Comparison of ENCODE assay signal across 1 cellular context in the genomic region with DNA sequence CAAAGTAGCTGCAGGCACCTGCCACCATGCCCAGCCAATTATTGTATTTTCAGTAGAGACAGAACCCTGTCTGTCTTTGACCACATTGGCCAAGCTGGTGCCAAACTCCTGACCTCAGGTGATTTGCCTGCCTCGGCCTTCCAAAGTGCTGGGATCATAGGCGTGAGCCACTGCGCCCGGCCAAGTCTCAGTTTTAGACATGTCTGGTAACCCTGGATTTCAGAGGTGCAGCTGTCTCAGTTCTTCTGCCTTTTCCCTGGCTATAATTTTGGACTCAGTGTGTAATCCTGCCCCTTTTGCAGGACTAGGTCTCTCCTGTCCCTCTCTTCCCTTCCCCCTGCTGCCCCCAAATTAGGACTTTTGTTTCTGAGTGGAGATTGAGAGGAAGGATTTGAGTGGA.
TF ChIP-seq lines count a peak whose summit lies in the region.

No MANE protein-coding gene starts in this region.

TF ChIP-seq in A549, 52 proteins besides CTCF, POLR2A, EP300 and RAD21 (continued from another document):
- TF ChIP-seq, protein P1, sequence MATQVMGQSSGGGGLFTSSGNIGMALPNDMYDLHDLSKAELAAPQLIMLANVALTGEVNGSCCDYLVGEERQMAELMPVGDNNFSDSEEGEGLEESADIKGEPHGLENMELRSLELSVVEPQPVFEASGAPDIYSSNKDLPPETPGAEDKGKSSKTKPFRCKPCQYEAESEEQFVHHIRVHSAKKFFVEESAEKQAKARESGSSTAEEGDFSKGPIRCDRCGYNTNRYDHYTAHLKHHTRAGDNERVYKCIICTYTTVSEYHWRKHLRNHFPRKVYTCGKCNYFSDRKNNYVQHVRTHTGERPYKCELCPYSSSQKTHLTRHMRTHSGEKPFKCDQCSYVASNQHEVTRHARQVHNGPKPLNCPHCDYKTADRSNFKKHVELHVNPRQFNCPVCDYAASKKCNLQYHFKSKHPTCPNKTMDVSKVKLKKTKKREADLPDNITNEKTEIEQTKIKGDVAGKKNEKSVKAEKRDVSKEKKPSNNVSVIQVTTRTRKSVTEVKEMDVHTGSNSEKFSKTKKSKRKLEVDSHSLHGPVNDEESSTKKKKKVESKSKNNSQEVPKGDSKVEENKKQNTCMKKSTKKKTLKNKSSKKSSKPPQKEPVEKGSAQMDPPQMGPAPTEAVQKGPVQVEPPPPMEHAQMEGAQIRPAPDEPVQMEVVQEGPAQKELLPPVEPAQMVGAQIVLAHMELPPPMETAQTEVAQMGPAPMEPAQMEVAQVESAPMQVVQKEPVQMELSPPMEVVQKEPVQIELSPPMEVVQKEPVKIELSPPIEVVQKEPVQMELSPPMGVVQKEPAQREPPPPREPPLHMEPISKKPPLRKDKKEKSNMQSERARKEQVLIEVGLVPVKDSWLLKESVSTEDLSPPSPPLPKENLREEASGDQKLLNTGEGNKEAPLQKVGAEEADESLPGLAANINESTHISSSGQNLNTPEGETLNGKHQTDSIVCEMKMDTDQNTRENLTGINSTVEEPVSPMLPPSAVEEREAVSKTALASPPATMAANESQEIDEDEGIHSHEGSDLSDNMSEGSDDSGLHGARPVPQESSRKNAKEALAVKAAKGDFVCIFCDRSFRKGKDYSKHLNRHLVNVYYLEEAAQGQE (IDR thresholded peaks at IDR 0.05), result no peak
- TF ChIP-seq, protein P2, sequence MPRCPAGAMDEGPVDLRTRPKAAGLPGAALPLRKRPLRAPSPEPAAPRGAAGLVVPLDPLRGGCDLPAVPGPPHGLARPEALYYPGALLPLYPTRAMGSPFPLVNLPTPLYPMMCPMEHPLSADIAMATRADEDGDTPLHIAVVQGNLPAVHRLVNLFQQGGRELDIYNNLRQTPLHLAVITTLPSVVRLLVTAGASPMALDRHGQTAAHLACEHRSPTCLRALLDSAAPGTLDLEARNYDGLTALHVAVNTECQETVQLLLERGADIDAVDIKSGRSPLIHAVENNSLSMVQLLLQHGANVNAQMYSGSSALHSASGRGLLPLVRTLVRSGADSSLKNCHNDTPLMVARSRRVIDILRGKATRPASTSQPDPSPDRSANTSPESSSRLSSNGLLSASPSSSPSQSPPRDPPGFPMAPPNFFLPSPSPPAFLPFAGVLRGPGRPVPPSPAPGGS (IDR thresholded peaks at IDR 0.05), result no peak
- TF ChIP-seq, protein P3, sequence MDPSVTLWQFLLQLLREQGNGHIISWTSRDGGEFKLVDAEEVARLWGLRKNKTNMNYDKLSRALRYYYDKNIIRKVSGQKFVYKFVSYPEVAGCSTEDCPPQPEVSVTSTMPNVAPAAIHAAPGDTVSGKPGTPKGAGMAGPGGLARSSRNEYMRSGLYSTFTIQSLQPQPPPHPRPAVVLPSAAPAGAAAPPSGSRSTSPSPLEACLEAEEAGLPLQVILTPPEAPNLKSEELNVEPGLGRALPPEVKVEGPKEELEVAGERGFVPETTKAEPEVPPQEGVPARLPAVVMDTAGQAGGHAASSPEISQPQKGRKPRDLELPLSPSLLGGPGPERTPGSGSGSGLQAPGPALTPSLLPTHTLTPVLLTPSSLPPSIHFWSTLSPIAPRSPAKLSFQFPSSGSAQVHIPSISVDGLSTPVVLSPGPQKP (IDR thresholded peaks at IDR 0.05; ENCODE audit: low read depth, low read length), result no peak
- no peak for TF ChIP-seq BHLHE40 (IDR thresholded peaks at IDR 0.05; ENCODE audit: low read depth, low read length)
